21 cellular contexts compared by ENCODE assay signal in genomic region chr11:134958336-134958640, GRCh38.
"Had no signal": no experiment of that assay in that cellular context is flagged by ENCODE, and none has a peak within 500 bp of the region (broad histone marks: within the 10 kb centered on the region; RNA-seq: fewer than 3 reads in every experiment).

No MANE protein-coding gene starts in this region.

- H3K27me3 ChIP-seq: dorsolateral prefrontal cortex, esophagus squamous epithelium, gastrocnemius medialis had no signal

- DNase-seq: cerebellar nuclear complex; dermis blood vessel endothelial cell; dorsolateral prefrontal cortex; effector CD4-positive, alpha-beta T cell; effector memory CD4-positive, alpha-beta T cell; esophagus squamous epithelium; foreskin fibroblast; foreskin melanocyte; gastrocnemius medialis; glutamatergic neuron; head of caudate nucleus; heart right ventricle; hippocampal formation; left cardiac atrium; left lung; lower lobe of right lung; mesenchymal stem cell; mucosa of descending colon had no signal

- H3K36me3 ChIP-seq: esophagus squamous epithelium, gastrocnemius medialis, heart right ventricle, left lung, lower lobe of right lung had no signal

- H3K4me3 ChIP-seq: coronary artery, dorsolateral prefrontal cortex, esophagus squamous epithelium, gastrocnemius medialis, heart right ventricle, left lung, lower lobe of right lung, mucosa of descending colon had no signal

- H3K4me1 ChIP-seq: esophagus squamous epithelium, gastrocnemius medialis, heart right ventricle, left lung, lower lobe of right lung had no signal

- H3K4me1 Mint-ChIP-seq: central memory CD8-positive, alpha-beta T cell had no signal

- ATAC-seq: gastrocnemius medialis, left cardiac atrium, left lung, lower lobe of right lung, mucosa of descending colon had no signal

- H3K9me3 Mint-ChIP-seq: central memory CD8-positive, alpha-beta T cell; mesothelial cell of epicardium had no signal

- H3K9me3 ChIP-seq: esophagus squamous epithelium, gastrocnemius medialis, heart right ventricle, left lung, lower lobe of right lung, mucosa of descending colon had no signal

- H3K27ac ChIP-seq: coronary artery, dorsolateral prefrontal cortex, esophagus squamous epithelium, gastrocnemius medialis, heart right ventricle, left lung, lower lobe of right lung had no signal

- H3K4me3 Mint-ChIP-seq: central memory CD8-positive, alpha-beta T cell; mesothelial cell of epicardium had no signal

- H3K36me3 Mint-ChIP-seq: mesothelial cell of epicardium had no signal
